In genomic region chr7:95096123-95096395, GRCh38 we compare ENCODE assay signal across 24 cellular contexts.
A peak's percentile ranks its signal among the peaks of the same experiment; 100 is the strongest.
DNase-seq lines count a peak whose midpoint lies in the region; FAIRE-seq lines count a peak whose summit lies in the region.
"Had no signal": no experiment of that assay in that cellular context is flagged by ENCODE, and none has a peak within 500 bp of the region (broad histone marks: within the 10 kb centered on the region; RNA-seq: fewer than 3 reads in every experiment).

No MANE protein-coding gene starts in this region.

- no peak overlapping the region for H4K8ac ChIP-seq in neuronal stem cell (ENCODE audit: low read depth, low read length)

- H3K36me3 ChIP-seq in neuronal stem cell (replicated peaks in 1 of 2; ENCODE audit: control insufficient read depth in 2 of 2, insufficient read depth in 2 of 2, low read length in 2 of 2) = no peaks in the 10 kb centered on the region
- H3K36me3 ChIP-seq: Peyer's patch had no signal

- peaks cover 0 to 2% of the 10 kb centered on the region in 2 donors for H3K9me3 ChIP-seq in neuronal stem cell (replicated peaks in 1 of 2; ENCODE audit: control insufficient read depth in 2 of 2, insufficient read depth in 1 of 2, low read depth in 1 of 2, low read length in 2 of 2)
- H3K9me3 ChIP-seq: Peyer's patch had no signal

- H3K4me1 ChIP-seq in neuronal stem cell (ENCODE audit: control insufficient read depth in 2 of 2, insufficient read depth in 1 of 2, low read depth in 1 of 2, low read length in 2 of 2) = peaks cover 0 to 2% of the 10 kb centered on the region in 2 donors
- H3K4me1 ChIP-seq: Peyer's patch had no signal

- H3K27me3 ChIP-seq in layer of hippocampus (ENCODE audit: control insufficient read depth, insufficient read depth, low read length) = no peaks in the 10 kb centered on the region
- H3K27me3 ChIP-seq in neuronal stem cell (ENCODE audit: control insufficient read depth in 3 of 3, insufficient read depth in 3 of 3, low read depth in 1 of 3, low read length in 3 of 3) = no peaks in the 10 kb centered on the region
- H3K27me3 ChIP-seq: Peyer's patch had no signal

- no peak overlapping the region for H2BK15ac ChIP-seq in neuronal stem cell (ENCODE audit: low read length)

- no peak overlapping the region for H2BK12ac ChIP-seq in neuronal stem cell (ENCODE audit: low read length)

- no peak overlapping the region for H3K9ac ChIP-seq in neuronal stem cell (ENCODE audit: low read depth, low read length, poor library complexity)

- DNase-seq in SKM-1 treated with dmso at 0.1 percent for 144 hours (lab: John Stamatoyannopoulos, UW; ENCODE audit: unreplicated experiment) = peak; percentile 5
- DNase-seq in SKM-1 (lab: John Stamatoyannopoulos, UW; ENCODE audit: unreplicated experiment) = no peak
- DNase-seq in pons (ENCODE audit: low spot score) = peak; percentile 70
- no peak for DNase-seq in neuronal stem cell (ENCODE audit: low spot score)
- DNase-seq in iPS-NIHi11 (ENCODE audit: low spot score) = no peak
- DNase-seq in C1 segment of cervical spinal cord (lab: John Stamatoyannopoulos, UW) = no peak
- no peak for DNase-seq in HTR-8/SVneo (ENCODE audit: insufficient read length, low spot score)
- DNase-seq: Calu3; CD4-positive, alpha-beta T cell; EL; GOT3; Kasumi-1; MM.1S; NCI-H1092; NCI-H146; NCI-H2029 treated with DMSO at 0.1 percent for 48 hours; NCI-H2171; NCI-H748 treated with DMSO at 0.1 percent for 48 hours; NK-92 treated with Interleukin-12 subunit alpha and Interleukin-12 subunit beta, amount 100 ng/mL, for 24 hours; Peyer's patch had no signal

- H3K79me1 ChIP-seq in neuronal stem cell (ENCODE audit: low read depth, low read length) = no peaks in the 10 kb centered on the region

- H2AK5ac ChIP-seq in neuronal stem cell (ENCODE audit: low read depth, low read length) = no peak overlapping the region

- H3K27ac ChIP-seq in layer of hippocampus (ENCODE audit: low read depth, low read length) = peak overlapping the region; percentile 90
- H3K27ac ChIP-seq in neuronal stem cell (replicated peaks; ENCODE audit: low read length) = no peak overlapping the region
- H3K27ac ChIP-seq: 22Rv1, Peyer's patch had no signal

- H2AFZ ChIP-seq in neuronal stem cell (ENCODE audit: low read length) = no peak overlapping the region

- no peak overlapping the region for H4K91ac ChIP-seq in neuronal stem cell (ENCODE audit: low read depth, low read length, poor library complexity)

- H3K18ac ChIP-seq in neuronal stem cell (ENCODE audit: low read length) = no peak overlapping the region

- no peak overlapping the region for H2BK5ac ChIP-seq in neuronal stem cell (ENCODE audit: low read length)

- no peak overlapping the region for H2BK120ac ChIP-seq in neuronal stem cell (ENCODE audit: low read depth, low read length)

- no peak overlapping the region for H3K4ac ChIP-seq in neuronal stem cell (ENCODE audit: low read length)

- FAIRE-seq in HTR-8/SVneo (lab: Jason Lieb, UNC) = no peak
- FAIRE-seq: GM12891, GM18507 had no signal

- no peak overlapping the region for H3K4me2 ChIP-seq in neuronal stem cell (ENCODE audit: insufficient read depth, low read length, poor library complexity, severe bottlenecking)

- H3K4me3 ChIP-seq in neuronal stem cell (ENCODE audit: low read length in 2 of 2) = no peak overlapping the region
- H3K4me3 ChIP-seq: Peyer's patch had no signal

- H3K14ac ChIP-seq in neuronal stem cell (ENCODE audit: low read length) = no peak overlapping the region

- H3K23ac ChIP-seq in neuronal stem cell (ENCODE audit: low read depth, low read length, poor library complexity) = no peak overlapping the region

Comparison
In these comparisons a context has a peak if more than half of its experiments do, and no peak if none do; other contexts are left out.
1. DNase-seq: peak in SKM-1 treated with dmso at 0.1 percent for 144 hours (single experiment) and pons (single experiment); none in SKM-1 (single experiment), neuronal stem cell (single experiment), iPS-NIHi11 (single experiment), C1 segment of cervical spinal cord (0 of 14) and HTR-8/SVneo (single experiment).